Comparison of ENCODE assay signal across 1 cellular context in the genomic region with DNA sequence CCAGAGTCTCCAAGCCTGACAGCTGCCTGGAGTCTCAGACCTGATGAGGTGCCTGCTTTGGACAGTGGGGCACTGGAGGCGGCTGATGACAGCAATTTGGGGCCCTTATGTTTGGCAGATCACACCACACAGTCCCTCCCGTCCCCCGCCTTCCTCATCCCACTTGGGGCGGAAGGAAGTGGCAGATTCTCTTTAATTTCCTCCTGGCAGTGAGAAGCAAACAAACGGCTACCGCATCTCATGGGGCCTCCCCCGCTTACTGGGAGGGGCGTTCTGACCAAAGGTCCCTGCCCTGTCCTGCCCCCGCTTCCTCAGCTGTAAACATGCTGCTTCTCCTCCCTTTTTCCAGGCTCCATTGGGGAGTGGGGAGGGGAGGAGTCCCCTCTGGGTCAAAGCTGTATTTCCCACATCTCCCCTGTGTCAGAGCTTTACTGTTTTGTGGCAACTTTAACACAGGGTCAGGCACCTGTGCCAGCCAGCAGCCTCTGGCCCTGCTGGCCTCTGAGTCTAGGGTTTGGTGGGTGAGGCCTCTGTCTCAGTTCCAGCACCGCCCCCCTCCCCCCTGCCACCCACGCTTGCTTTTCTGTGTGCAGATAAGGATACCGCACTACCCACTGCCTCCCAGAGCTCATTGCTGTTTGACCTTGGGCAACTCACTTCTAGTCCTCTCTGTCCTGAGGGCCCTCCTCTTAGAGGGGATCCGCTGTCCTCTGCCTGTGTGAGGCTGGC.
TF ChIP-seq lines count a peak whose summit lies in the region.

No MANE protein-coding gene starts in this region.

TF ChIP-seq in HEK293, 187 proteins besides CTCF, POLR2A, EP300 and RAD21 (continued from another document):
- TF ChIP-seq ZFHX2 (tag by site-specific recombination; conservative IDR thresholded peaks at IDR 0.05), result peak; percentile 75
- TF ChIP-seq, protein P1, sequence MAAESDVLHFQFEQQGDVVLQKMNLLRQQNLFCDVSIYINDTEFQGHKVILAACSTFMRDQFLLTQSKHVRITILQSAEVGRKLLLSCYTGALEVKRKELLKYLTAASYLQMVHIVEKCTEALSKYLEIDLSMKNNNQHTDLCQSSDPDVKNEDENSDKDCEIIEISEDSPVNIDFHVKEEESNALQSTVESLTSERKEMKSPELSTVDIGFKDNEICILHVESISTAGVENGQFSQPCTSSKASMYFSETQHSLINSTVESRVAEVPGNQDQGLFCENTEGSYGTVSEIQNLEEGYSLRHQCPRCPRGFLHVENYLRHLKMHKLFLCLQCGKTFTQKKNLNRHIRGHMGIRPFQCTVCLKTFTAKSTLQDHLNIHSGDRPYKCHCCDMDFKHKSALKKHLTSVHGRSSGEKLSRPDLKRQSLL (tag by site-specific recombination; IDR thresholded peaks at IDR 0.05), result no peak
- TF ChIP-seq GLI2 (tag by site-specific recombination; IDR thresholded peaks at IDR 0.05; ENCODE audit: borderline replicate concordance, low read depth), result no peak
- TF ChIP-seq ZNF48 (tag by site-specific recombination; IDR thresholded peaks at IDR 0.05), result no peak
- no peak for TF ChIP-seq ZNF610 (tag by site-specific recombination; IDR thresholded peaks at IDR 0.05; ENCODE audit: borderline replicate concordance)
- TF ChIP-seq ZNF670 (tag by site-specific recombination; IDR thresholded peaks at IDR 0.05; ENCODE audit: low read depth), result no peak
- no peak for TF ChIP-seq ZNF155 (tag by site-specific recombination; IDR thresholded peaks at IDR 0.05)
- TF ChIP-seq EGR2 (tag by site-specific recombination; IDR thresholded peaks at IDR 0.05; ENCODE audit: low read depth), result peak; percentile 79
- TF ChIP-seq ZNF645 (tag by site-specific recombination; IDR thresholded peaks at IDR 0.05), result no peak
- no peak for TF ChIP-seq ZNF2 (tag by site-specific recombination; IDR thresholded peaks at IDR 0.05)
- no peak for TF ChIP-seq ZNF449 (tag by site-specific recombination; IDR thresholded peaks at IDR 0.05)
- no peak for TF ChIP-seq ZNF266 (tag by site-specific recombination; IDR thresholded peaks at IDR 0.05; ENCODE audit: low read depth)
